ENCODE assay signal across 31 cellular contexts in the genomic region with DNA sequence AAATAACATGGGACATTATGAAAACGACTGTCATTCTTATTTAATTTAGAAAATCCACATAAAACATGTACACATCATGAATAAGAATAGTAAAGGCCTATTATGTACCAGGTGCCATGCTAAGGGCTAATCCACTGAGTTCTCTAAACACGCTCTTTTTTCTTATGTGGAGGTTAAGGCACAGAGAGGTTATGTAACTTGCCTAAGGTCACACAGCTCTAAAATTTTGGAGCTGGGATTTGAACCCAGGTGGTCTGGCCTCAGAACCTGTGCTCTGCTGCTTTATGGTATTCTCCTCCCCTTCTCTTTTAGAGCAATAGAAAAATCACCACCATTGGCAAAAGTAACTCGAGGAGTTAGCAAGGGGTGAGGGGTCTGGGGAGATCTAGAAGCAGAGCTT.
"Had no signal": no experiment of that assay in that cellular context is flagged by ENCODE, and none has a peak within 500 bp of the region (broad histone marks: within the 10 kb centered on the region; RNA-seq: fewer than 3 reads in every experiment).

No MANE protein-coding gene starts in this region.

- H3K4me3 Mint-ChIP-seq: activated CD4-positive, alpha-beta T cell treated with anti-CD3 and anti-CD28 coated beads, Interleukin-2, amount 10 ng/mL, durations not matched to agents 7 days and 5 days; activated CD8-positive, alpha-beta T cell treated with anti-CD3 and anti-CD28 coated beads, Interleukin-2, amount 10 ng/mL, durations not matched to agents 7 days and 5 days; activated naive CD4-positive, alpha-beta T cell treated with anti-CD3 and anti-CD28 coated beads, Interleukin-2, amount 50 U/mL, for 24 hours; activated T-cell treated with anti-CD3 and anti-CD28 coated beads, Interleukin-2, amount 50 U/mL, for 24 hours; brain had no signal

- H3K4me2 ChIP-seq: PC-9 had no signal

- ATAC-seq: activated CD8-positive, alpha-beta T cell treated with anti-CD3 and anti-CD28 coated beads, Interleukin-2, amount 10 ng/mL, durations not matched to agents 7 days and 5 days; Right ventricle myocardium inferior had no signal

- H3K9me3 ChIP-seq: MG63 had no signal

- H3K4me3 ChIP-seq: MG63, PC-9 had no signal

- H2AFZ ChIP-seq: PC-9 had no signal

- DNase-seq: activated CD4-positive, alpha-beta T cell treated with anti-CD3 and anti-CD28 coated beads for 1 hour; activated CD4-positive, CD25-positive, alpha-beta regulatory T cell; activated gamma-delta T cell; activated naive CD4-positive, alpha-beta T cell treated with Interleukin-2 at 50 U/mL for 16 hours; activated naive CD8-positive, alpha-beta T cell treated with anti-CD3 and anti-CD28 coated beads, Interleukin-2, amount 10 ng/mL, durations not matched to agents 7 days and 5 days; activated T-cell treated with anti-CD3 and anti-CD28 coated beads, Interleukin-2, amount 50 U/mL, for 24 hours; caudate nucleus; cerebellar nuclear complex; cortex of kidney; MG63; NCI-H1048; NCI-H1436 treated with DMSO at 0.1 percent for 48 hours; NCI-H1694 treated with DMSO at 0.1 percent for 48 hours; NCI-H2029; NCI-H2171 treated with DMSO at 0.1 percent for 48 hours; NCI-H2227 treated with DMSO at 0.1 percent for 48 hours; NCI-H446; NCI-H510A treated with DMSO at 0.1 percent for 48 hours; NCI-H526 treated with DMSO at 0.1 percent for 48 hours; NCI-H774; SW 1271; T-helper 9 cell; WERI-Rb-1 had no signal

- H3K4me1 Mint-ChIP-seq: activated naive CD4-positive, alpha-beta T cell treated with anti-CD3 and anti-CD28 coated beads, Interleukin-2, amount 50 U/mL, for 24 hours; brain had no signal

- H3K36me3 ChIP-seq: MG63, WERI-Rb-1 had no signal

- H3K36me3 Mint-ChIP-seq: activated naive CD4-positive, alpha-beta T cell treated with anti-CD3 and anti-CD28 coated beads, Interleukin-2, amount 50 U/mL, for 24 hours; activated naive CD8-positive, alpha-beta T cell treated with anti-CD3 and anti-CD28 coated beads, Interleukin-2, amount 10 ng/mL, durations not matched to agents 7 days and 5 days; brain had no signal

- H3K27ac ChIP-seq: PC-9, RWPE1, WERI-Rb-1 had no signal

- H3K9me3 Mint-ChIP-seq: activated CD4-positive, alpha-beta T cell treated with anti-CD3 and anti-CD28 coated beads, Interleukin-2, amount 10 ng/mL, durations not matched to agents 7 days and 5 days; activated naive CD4-positive, alpha-beta T cell treated with anti-CD3 and anti-CD28 coated beads, Interleukin-2, amount 50 U/mL, for 24 hours; activated naive CD8-positive, alpha-beta T cell treated with anti-CD3 and anti-CD28 coated beads, Interleukin-2, amount 10 ng/mL, durations not matched to agents 7 days and 5 days; activated T-cell treated with anti-CD3 and anti-CD28 coated beads, Interleukin-2, amount 50 U/mL, for 24 hours; activated T-helper 2 cell treated with anti-CD3 and anti-CD28 coated beads, Interferon-gamma antibody, Interleukin-2, Interleukin-4, amounts not matched to agents 10 μg/mL and 5 μg/mL and 100 μg/mL, durations not matched to agents 14 hours and 24 hours and 36 hours; brain had no signal

- H3K27ac Mint-ChIP-seq: activated CD4-positive, alpha-beta T cell treated with anti-CD3 and anti-CD28 coated beads, Interleukin-2, amount 10 ng/mL, durations not matched to agents 7 days and 5 days; activated naive CD4-positive, alpha-beta T cell treated with anti-CD3 and anti-CD28 coated beads, Interleukin-2, amount 50 U/mL, for 24 hours; activated naive CD8-positive, alpha-beta T cell treated with anti-CD3 and anti-CD28 coated beads, Interleukin-2, amount 10 ng/mL, durations not matched to agents 7 days and 5 days; activated T-cell treated with anti-CD3 and anti-CD28 coated beads, Interleukin-2, amount 50 U/mL, for 24 hours; brain had no signal
